17 cellular contexts compared by ENCODE assay signal in the genomic region with DNA sequence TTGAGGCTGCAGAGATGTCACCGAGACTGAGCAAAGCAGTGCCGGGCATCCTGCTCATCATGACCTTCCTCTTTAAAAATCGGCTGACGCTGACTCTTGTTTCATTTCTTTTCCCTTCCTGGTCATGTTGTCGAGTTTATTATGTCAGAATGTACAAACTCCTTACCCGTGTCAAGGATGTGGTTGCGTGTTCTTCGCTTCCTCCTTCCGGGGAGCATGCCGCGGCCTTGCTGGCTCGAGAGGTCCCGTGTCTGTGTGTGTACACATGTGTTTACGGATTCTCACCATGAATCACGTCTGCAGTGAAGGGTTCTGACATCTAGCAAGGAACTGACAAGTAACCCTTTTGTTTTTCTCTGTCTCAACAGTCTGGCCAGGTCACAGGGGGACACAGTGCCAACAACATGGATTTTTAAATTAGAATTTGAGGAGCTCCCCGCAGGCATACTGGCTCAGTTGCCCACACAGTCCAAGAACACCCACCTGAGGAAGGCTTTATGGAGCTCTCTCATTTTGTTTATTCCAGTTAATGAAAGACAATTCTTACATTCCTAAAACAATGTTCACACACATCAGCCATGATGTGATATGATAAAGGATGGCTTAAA.
A peak's percentile ranks its signal among the peaks of the same experiment; 100 is the strongest.
DNase-seq lines count a peak whose midpoint lies in the region; ATAC-seq and TF ChIP-seq lines count a peak whose summit lies in the region.
"Had no signal": no experiment of that assay in that cellular context is flagged by ENCODE, and none has a peak within 500 bp of the region (broad histone marks: within the 10 kb centered on the region; RNA-seq: fewer than 3 reads in every experiment).

No MANE protein-coding gene starts in this region.

- H3K4me1 Mint-ChIP-seq in activated T-helper 2 cell treated with anti-CD3 and anti-CD28 coated beads, Interferon-gamma antibody, Interleukin-2, Interleukin-4, amounts not matched to agents 10 μg/mL and 5 μg/mL and 100 μg/mL, durations not matched to agents 14 hours and 24 hours and 36 hours (ENCODE audit: low read depth): no peaks in the 10 kb centered on the region
- H3K4me1 Mint-ChIP-seq: natural killer cell, T-cell had no signal

- no peak overlapping the region for H3K27ac Mint-ChIP-seq in activated T-helper 2 cell treated with anti-CD3 and anti-CD28 coated beads, Interferon-gamma antibody, Interleukin-2, Interleukin-4, amounts not matched to agents 10 μg/mL and 5 μg/mL and 100 μg/mL, durations not matched to agents 14 hours and 24 hours and 36 hours
- H3K27ac Mint-ChIP-seq: natural killer cell had no signal

- H3K4me1 ChIP-seq in BLaER1: peaks cover 18% of the 10 kb centered on the region
- no peaks in the 10 kb centered on the region for H3K4me1 ChIP-seq in psoas muscle
- no peaks in the 10 kb centered on the region for H3K4me1 ChIP-seq in ovary (ENCODE audit: insufficient read depth)
- H3K4me1 ChIP-seq: Caco-2 had no signal

- no peak overlapping the region for H3K9ac ChIP-seq in BLaER1

- H3K27me3 Mint-ChIP-seq in activated T-helper 2 cell treated with anti-CD3 and anti-CD28 coated beads, Interferon-gamma antibody, Interleukin-2, Interleukin-4, amounts not matched to agents 10 μg/mL and 5 μg/mL and 100 μg/mL, durations not matched to agents 14 hours and 24 hours and 36 hours (ENCODE audit: low read depth): no peaks in the 10 kb centered on the region

- peak overlapping the region; percentile 56 for H3K4me2 ChIP-seq in BLaER1
- H3K4me2 ChIP-seq: hepatocyte had no signal

- 31 to 54% (median 34%) methylated on average over 16 of the region's 16 CpGs for WGBS in psoas muscle, 3 donors
- 75 to 84% (median 78%) methylated on average over 16 of the region's 16 CpGs for WGBS in ovary, 3 donors

- H3K4me3 Mint-ChIP-seq in activated T-helper 2 cell treated with anti-CD3 and anti-CD28 coated beads, Interferon-gamma antibody, Interleukin-2, Interleukin-4, amounts not matched to agents 10 μg/mL and 5 μg/mL and 100 μg/mL, durations not matched to agents 14 hours and 24 hours and 36 hours (ENCODE audit: low read depth): no peak overlapping the region
- H3K4me3 Mint-ChIP-seq: natural killer cell, T-cell had no signal

- H4K20me1 ChIP-seq in BLaER1: no peaks in the 10 kb centered on the region

- DNase-seq in ELR (ENCODE audit: low read depth): peak; percentile 4
- peak; percentile 69 for DNase-seq in cerebellum (ENCODE audit: low spot score)
- no peak for DNase-seq in psoas muscle
- no peak for DNase-seq in activated T-helper 2 cell treated with anti-CD3 and anti-CD28 coated beads, Interferon-gamma antibody, Interleukin-2, Interleukin-4, amounts not matched to agents 10 μg/mL and 5 μg/mL and 100 μg/mL, durations not matched to agents 14 hours and 24 hours and 36 hours (ENCODE audit: low spot score)
- DNase-seq in ovary: no peak
- DNase-seq: activated naive CD4-positive, alpha-beta T cell; Caco-2; Kasumi-1; natural killer cell; NCI-H1105; posterior cingulate gyrus; small intestine; stimulated activated CD4-positive, alpha-beta T cell treated with anti-CD3 and anti-CD28 coated beads, Interleukin-4, amount 100 ng/mL, for 4 hours; T-cell had no signal

- no peak for TF ChIP-seq CTCF in psoas muscle (IDR thresholded peaks at IDR 0.05)
- TF ChIP-seq CTCF in ovary (IDR thresholded peaks at IDR 0.05): no peak

- no peak overlapping the region for H3K27ac ChIP-seq in BLaER1
- H3K27ac ChIP-seq in psoas muscle: peak overlapping the region; percentile 23
- H3K27ac ChIP-seq in ovary: no peak overlapping the region
- H3K27ac ChIP-seq: hepatocyte had no signal

- H3K9me3 ChIP-seq in BLaER1 (no peaks in the 10 kb centered on the region), psoas muscle (no peaks in the 10 kb centered on the region), ovary (no peaks in the 10 kb centered on the region)
- H3K9me3 ChIP-seq: Caco-2 had no signal

- no peaks in the 10 kb centered on the region for H3K36me3 Mint-ChIP-seq in activated T-helper 2 cell treated with anti-CD3 and anti-CD28 coated beads, Interferon-gamma antibody, Interleukin-2, Interleukin-4, amounts not matched to agents 10 μg/mL and 5 μg/mL and 100 μg/mL, durations not matched to agents 14 hours and 24 hours and 36 hours (ENCODE audit: low read depth)
- H3K36me3 Mint-ChIP-seq: natural killer cell, T-cell had no signal

- H3K36me3 ChIP-seq in BLaER1 (no peaks in the 10 kb centered on the region), psoas muscle (ENCODE audit: insufficient read depth in 1 of 2, low read depth in 1 of 2) (no peaks in the 10 kb centered on the region), ovary (no peaks in the 10 kb centered on the region)

- no peak for TF ChIP-seq POLR2A in ovary (IDR thresholded peaks at IDR 0.05)

- no peaks in the 10 kb centered on the region for H3K9me3 Mint-ChIP-seq in activated T-helper 2 cell treated with anti-CD3 and anti-CD28 coated beads, Interferon-gamma antibody, Interleukin-2, Interleukin-4, amounts not matched to agents 10 μg/mL and 5 μg/mL and 100 μg/mL, durations not matched to agents 14 hours and 24 hours and 36 hours
- H3K9me3 Mint-ChIP-seq: natural killer cell had no signal

- peak in 1 of 4 donors; percentile 42 for ATAC-seq in psoas muscle
- no peak for ATAC-seq in GM21447 (IDR thresholded peaks at IDR 0.05; ENCODE audit: unreplicated experiment)
- ATAC-seq: natural killer cell had no signal

- H3K27me3 ChIP-seq in BLaER1 (no peaks in the 10 kb centered on the region), psoas muscle (ENCODE audit: insufficient read depth in 3 of 3, low read length in 2 of 3) (no peaks in the 10 kb centered on the region), ovary (no peaks in the 10 kb centered on the region)
- H3K27me3 ChIP-seq: hepatocyte had no signal

- intact Hi-C loops in psoas muscle (cut with DNase I) (no loop called here), ovary (cut with DNase I) (no loop called here)
- intact Hi-C loops in activated T-helper 2 cell treated with anti-CD3 and anti-CD28 coated beads, Interferon-gamma antibody, Interleukin-2, Interleukin-4, amounts not matched to agents 10 μg/mL and 5 μg/mL and 100 μg/mL, durations not matched to agents 14 hours and 24 hours and 36 hours (cut with micrococcal nuclease): no loop called here

- H3K4me3 ChIP-seq in BLaER1: no peak overlapping the region
- no peak overlapping the region for H3K4me3 ChIP-seq in psoas muscle
- H3K4me3 ChIP-seq in ovary: no peak overlapping the region
- H3K4me3 ChIP-seq: hepatocyte had no signal

- TF ChIP-seq EP300 in ovary (IDR thresholded peaks at IDR 0.05): no peak

Comparison
In these comparisons a context has a peak if more than half of its experiments do, and no peak if none do; other contexts are left out.
1. DNase-seq: peak in ELR (single experiment) and cerebellum (single experiment); none in psoas muscle (0 of 2), activated T-helper 2 cell treated with anti-CD3 and anti-CD28 coated beads, Interferon-gamma antibody, Interleukin-2, Interleukin-4, amounts not matched to agents 10 μg/mL and 5 μg/mL and 100 μg/mL, durations not matched to agents 14 hours and 24 hours and 36 hours (single experiment) and ovary (0 of 5).